Comparison of ENCODE assay signal across 20 cellular contexts in genomic region chr1:226525750-226526149, GRCh38. TPM values are rescaled to one million over a fixed set of nuclear protein-coding genes. Genes with fewer than 3 reads are reported as not detected.
"Had no signal": no experiment of that assay in that cellular context is flagged by ENCODE, and none has a peak within 500 bp of the region (broad histone marks: within the 10 kb centered on the region; RNA-seq: fewer than 3 reads in every experiment).

No MANE protein-coding gene starts in this region.

- H3K4me3 Mint-ChIP-seq: activated CD4-positive, alpha-beta T cell treated with anti-CD3 and anti-CD28 coated beads, Interleukin-2, amount 10 ng/mL, durations not matched to agents 24 days and 14 days; activated CD8-positive, alpha-beta T cell treated with anti-CD3 and anti-CD28 coated beads, Interleukin-2, amount 10 ng/mL, durations not matched to agents 7 days and 5 days; activated naive CD8-positive, alpha-beta T cell treated with anti-CD3 and anti-CD28 coated beads, Interleukin-2, amount 10 ng/mL, durations not matched to agents 7 days and 5 days; activated T-cell treated with anti-CD3 and anti-CD28 coated beads, Interleukin-2, amount 50 U/mL, for 24 hours; mesothelial cell of epicardium; natural killer cell treated with Interleukin-12 subunit alpha and Interleukin-12 subunit beta and Interleukin-15 and Interleukin-18, amount 100 ng/mL, for 72 hours; stimulated activated naive CD8-positive, alpha-beta T cell treated with anti-CD3 and anti-CD28 coated beads, Interleukin-15, Interleukin-2, amounts not matched to agents 100 ng/mL and 50 ng/mL, for 24 hours; type B pancreatic cell had no signal

- H3K4me3 ChIP-seq: lung had no signal

- H3K36me3 ChIP-seq: brain microvascular endothelial cell had no signal

- H3K9me3 Mint-ChIP-seq: activated CD4-positive, alpha-beta T cell treated with anti-CD3 and anti-CD28 coated beads, Interleukin-2, amount 10 ng/mL, durations not matched to agents 24 days and 14 days; activated naive CD8-positive, alpha-beta T cell treated with anti-CD3 and anti-CD28 coated beads, Interleukin-2, amount 10 ng/mL, durations not matched to agents 7 days and 5 days; activated T-cell treated with anti-CD3 and anti-CD28 coated beads, Interleukin-2, amount 50 U/mL, for 24 hours; activated T-helper 2 cell treated with anti-CD3 and anti-CD28 coated beads, Interferon-gamma antibody, Interleukin-2, Interleukin-4, amounts not matched to agents 10 μg/mL and 5 μg/mL and 100 μg/mL, durations not matched to agents 14 hours and 24 hours and 36 hours; natural killer cell treated with Interleukin-12 subunit alpha and Interleukin-12 subunit beta and Interleukin-15 and Interleukin-18, amount 100 ng/mL, for 72 hours; stimulated activated naive CD8-positive, alpha-beta T cell treated with anti-CD3 and anti-CD28 coated beads, Interleukin-15, Interleukin-2, amounts not matched to agents 100 ng/mL and 50 ng/mL, for 24 hours; type B pancreatic cell had no signal

- DNase-seq: activated CD4-positive, alpha-beta T cell treated with anti-CD3 and anti-CD28 coated beads, Interleukin-2, amount 10 ng/mL, durations not matched to agents 24 days and 14 days; activated CD8-positive, alpha-beta T cell treated with anti-CD3 and anti-CD28 coated beads, Interleukin-2, amount 10 ng/mL, durations not matched to agents 7 days and 5 days; activated naive CD4-positive, alpha-beta T cell treated with Interleukin-2 at 50 U/mL for 16 hours; activated naive CD8-positive, alpha-beta T cell treated with anti-CD3 and anti-CD28 coated beads, Interleukin-2, amount 10 ng/mL, durations not matched to agents 7 days and 5 days; activated T-cell treated with anti-CD3 and anti-CD28 coated beads, Interleukin-2, amount 50 U/mL, for 24 hours; anterior cingulate cortex; brain microvascular endothelial cell; central memory CD4-positive, alpha-beta T cell; erythroblast; left colon; nucleus accumbens; stimulated activated CD4-positive, alpha-beta T cell treated with anti-CD3 and anti-CD28 coated beads, Interleukin-12 subunit alpha, Interleukin-12 subunit beta, amount 100 ng/mL, for 4 hours; stimulated activated CD4-positive, alpha-beta T cell treated with anti-CD3 and anti-CD28 coated beads, Interleukin-2, amount 100 ng/mL, for 24 hours had no signal

- H3K36me3 Mint-ChIP-seq: activated naive CD8-positive, alpha-beta T cell treated with anti-CD3 and anti-CD28 coated beads, Interleukin-2, amount 10 ng/mL, durations not matched to agents 7 days and 5 days; mesothelial cell of epicardium; natural killer cell treated with Interleukin-12 subunit alpha and Interleukin-12 subunit beta and Interleukin-15 and Interleukin-18, amount 100 ng/mL, for 72 hours; type B pancreatic cell had no signal

- H3K27me3 Mint-ChIP-seq: activated T-cell treated with anti-CD3 and anti-CD28 coated beads, Interleukin-2, amount 50 U/mL, for 24 hours; stimulated activated naive CD8-positive, alpha-beta T cell treated with anti-CD3 and anti-CD28 coated beads, Interleukin-15, Interleukin-2, amounts not matched to agents 100 ng/mL and 50 ng/mL, for 24 hours had no signal

- H3K27ac Mint-ChIP-seq: activated CD4-positive, alpha-beta T cell treated with anti-CD3 and anti-CD28 coated beads, Interleukin-2, amount 10 ng/mL, durations not matched to agents 24 days and 14 days; activated CD8-positive, alpha-beta T cell treated with anti-CD3 and anti-CD28 coated beads, Interleukin-2, amount 10 ng/mL, durations not matched to agents 7 days and 5 days; activated naive CD8-positive, alpha-beta T cell treated with anti-CD3 and anti-CD28 coated beads, Interleukin-2, amount 10 ng/mL, durations not matched to agents 7 days and 5 days; activated T-cell treated with anti-CD3 and anti-CD28 coated beads, Interleukin-2, amount 50 U/mL, for 24 hours; activated T-helper 2 cell treated with anti-CD3 and anti-CD28 coated beads, Interferon-gamma antibody, Interleukin-2, Interleukin-4, amounts not matched to agents 10 μg/mL and 5 μg/mL and 100 μg/mL, durations not matched to agents 14 hours and 24 hours and 36 hours; mesothelial cell of epicardium; natural killer cell treated with Interleukin-12 subunit alpha and Interleukin-12 subunit beta and Interleukin-15 and Interleukin-18, amount 100 ng/mL, for 72 hours; stimulated activated naive CD8-positive, alpha-beta T cell treated with anti-CD3 and anti-CD28 coated beads, Interleukin-15, Interleukin-2, amounts not matched to agents 100 ng/mL and 50 ng/mL, for 24 hours had no signal

- H3K27me3 ChIP-seq: brain microvascular endothelial cell had no signal

- ATAC-seq: activated CD8-positive, alpha-beta T cell treated with anti-CD3 and anti-CD28 coated beads, Interleukin-2, amount 10 ng/mL, durations not matched to agents 7 days and 5 days; left colon; natural killer cell treated with Interleukin-12 subunit alpha and Interleukin-12 subunit beta and Interleukin-15 and Interleukin-18, amount 100 ng/mL, for 72 hours had no signal

- H3K4me1 Mint-ChIP-seq: activated CD4-positive, alpha-beta T cell treated with anti-CD3 and anti-CD28 coated beads, Interleukin-2, amount 10 ng/mL, durations not matched to agents 24 days and 14 days; activated naive CD8-positive, alpha-beta T cell treated with anti-CD3 and anti-CD28 coated beads, Interleukin-2, amount 10 ng/mL, durations not matched to agents 7 days and 5 days; mesothelial cell of epicardium had no signal

- H3K27ac ChIP-seq: brain microvascular endothelial cell had no signal

RNA-seq across cellular contexts. Expression of gene STUM, which starts 22.8 kb away (rescaled TPM):
- total RNA-seq: activated CD4-positive, alpha-beta T cell treated with anti-CD3 and anti-CD28 coated beads, Interleukin-2, amount 10 ng/mL, durations not matched to agents 24 days and 14 days; activated CD8-positive, alpha-beta T cell treated with anti-CD3 and anti-CD28 coated beads, Interleukin-2, amount 10 ng/mL, durations not matched to agents 7 days and 5 days; activated naive CD8-positive, alpha-beta T cell treated with anti-CD3 and anti-CD28 coated beads, Interleukin-2, amount 10 ng/mL, durations not matched to agents 7 days and 5 days; activated T-helper 2 cell treated with anti-CD3 and anti-CD28 coated beads, Interferon-gamma antibody, Interleukin-2, Interleukin-4, amounts not matched to agents 10 μg/mL and 5 μg/mL and 100 μg/mL, durations not matched to agents 14 hours and 24 hours and 36 hours; natural killer cell treated with Interleukin-12 subunit alpha and Interleukin-12 subunit beta and Interleukin-15 and Interleukin-18, amount 100 ng/mL, for 72 hours; T-helper 1 cell treated with Interleukin-12 subunit alpha and Interleukin-12 subunit beta and Interleukin-4 antibody, amounts not matched to agents 30 ng/mL and 1 ng/mL, for 36 hours had no signal
